In genomic region chrX:53321216-53321942, GRCh38 we compare ENCODE assay signal across 8 cellular contexts. TPM values are rescaled to one million over a fixed set of nuclear protein-coding genes. Genes with fewer than 3 reads are reported as not detected.
DNase-seq lines count a peak whose midpoint lies in the region; TF ChIP-seq lines count a peak whose summit lies in the region.

No MANE protein-coding gene starts in this region.

- H3K27ac ChIP-seq in OCI-LY7 (ENCODE audit: low read depth, low read length, poor library complexity, severe bottlenecking), result no peak overlapping the region

- no peaks in the 10 kb centered on the region for H3K79me2 ChIP-seq in OCI-LY7 (ENCODE audit: insufficient read depth, low read depth, low read length)

- TF ChIP-seq CTCF in BE2C (IDR thresholded peaks at IDR 0.05; ENCODE audit: low read depth, low read length) (no peak), OCI-LY7 (conservative IDR thresholded peaks at IDR 0.05; ENCODE audit: low read length) (no peak)

- intact Hi-C loops in OCI-LY7 (cut with micrococcal nuclease; ENCODE audit: unreplicated experiment), result no loop called here

- H4K20me1 ChIP-seq in OCI-LY7 (ENCODE audit: insufficient read depth, low read length), result no peaks in the 10 kb centered on the region

- H3K4me3 ChIP-seq in BE2C (ENCODE audit: low read depth, low read length) (no peak overlapping the region), mononuclear cell (ENCODE audit: low read length) (peak overlapping the region; percentile 32), OCI-LY7 (ENCODE audit: low read depth, low read length, poor library complexity, severe bottlenecking) (no peak overlapping the region)

- POLR2A ChIA-PET in OCI-LY7 (lab: Charles Lee), result no interaction called here

- CTCF ChIA-PET in OCI-LY7 (lab: Charles Lee; ENCODE audit: unreplicated experiment), result no interaction called here

- DNase-seq in BE2C (peak; percentile 15), NCI-H2227 (lab: John Stamatoyannopoulos, UW; ENCODE audit: unreplicated experiment) (peak; percentile 48), dermis blood vessel endothelial cell (peak; percentile 15), OCI-LY7 (ENCODE audit: low spot score) (no peak), COLO668 (lab: John Stamatoyannopoulos, UW; ENCODE audit: unreplicated experiment) (no peak), NCI-H510A (lab: John Stamatoyannopoulos, UW) (no peak), GM19238 (ENCODE audit: insufficient read length, low spot score) (no peak)

- no TSS peak for BruUV-seq in OCI-LY7 (replicated peaks; lab: Mats Ljungman, UMichigan)

- no peaks in the 10 kb centered on the region for H3K9me3 ChIP-seq in BE2C
- no peaks in the 10 kb centered on the region for H3K9me3 ChIP-seq in mononuclear cell (ENCODE audit: low read depth, low read length)
- no peaks in the 10 kb centered on the region for H3K9me3 ChIP-seq in OCI-LY7 (ENCODE audit: low read length)

- no peak overlapping the region for H2AFZ ChIP-seq in OCI-LY7 (ENCODE audit: low read length)

- H3K36me3 ChIP-seq in BE2C, result no peaks in the 10 kb centered on the region
- no peaks in the 10 kb centered on the region for H3K36me3 ChIP-seq in OCI-LY7 (ENCODE audit: insufficient read depth, low read length)

- H3K4me2 ChIP-seq in OCI-LY7 (ENCODE audit: low read length), result no peak overlapping the region

- H3K27me3 ChIP-seq in BE2C, result peaks cover 37% of the 10 kb centered on the region
- peaks cover 32% of the 10 kb centered on the region for H3K27me3 ChIP-seq in mononuclear cell (ENCODE audit: insufficient read depth, low read length)

- H3K4me1 ChIP-seq in BE2C (no peaks in the 10 kb centered on the region), mononuclear cell (ENCODE audit: insufficient read depth, low read length) (peaks cover 18% of the 10 kb centered on the region), OCI-LY7 (ENCODE audit: insufficient read depth, low read length, poor library complexity, severe bottlenecking) (no peaks in the 10 kb centered on the region)

- no peaks in the 10 kb centered on the region for H3K9me2 ChIP-seq in OCI-LY7 (ENCODE audit: insufficient read depth, low read length)

RNA-seq across cellular contexts. Expression of gene IQSEC2, which starts 40.0 kb away (rescaled TPM):
- 1.0 TPM for polyA plus RNA-seq in BE2C (2012; ENCODE audit: insufficient read depth, insufficient read length, low read depth)
- total RNA-seq in dermis blood vessel endothelial cell, result 1.8 and 3.9 TPM in 2 replicates
- total RNA-seq in mononuclear cell, result 4.4 TPM
- total RNA-seq in OCI-LY7 (2014; rRNA removed; shearing (Covaris generic)), result not detected in 2 replicates
- total RNA-seq in OCI-LY7 (2022), result not detected in 2 replicates

Comparison
In these comparisons a context has a peak if more than half of its experiments do, and no peak if none do; other contexts are left out.
1. DNase-seq: peak in BE2C (single experiment), NCI-H2227 (single experiment) and dermis blood vessel endothelial cell (single experiment); none in OCI-LY7 (single experiment), COLO668 (single experiment), NCI-H510A (single experiment) and GM19238 (single experiment).